ENCODE assay signal across 7 cellular contexts in the genomic region with DNA sequence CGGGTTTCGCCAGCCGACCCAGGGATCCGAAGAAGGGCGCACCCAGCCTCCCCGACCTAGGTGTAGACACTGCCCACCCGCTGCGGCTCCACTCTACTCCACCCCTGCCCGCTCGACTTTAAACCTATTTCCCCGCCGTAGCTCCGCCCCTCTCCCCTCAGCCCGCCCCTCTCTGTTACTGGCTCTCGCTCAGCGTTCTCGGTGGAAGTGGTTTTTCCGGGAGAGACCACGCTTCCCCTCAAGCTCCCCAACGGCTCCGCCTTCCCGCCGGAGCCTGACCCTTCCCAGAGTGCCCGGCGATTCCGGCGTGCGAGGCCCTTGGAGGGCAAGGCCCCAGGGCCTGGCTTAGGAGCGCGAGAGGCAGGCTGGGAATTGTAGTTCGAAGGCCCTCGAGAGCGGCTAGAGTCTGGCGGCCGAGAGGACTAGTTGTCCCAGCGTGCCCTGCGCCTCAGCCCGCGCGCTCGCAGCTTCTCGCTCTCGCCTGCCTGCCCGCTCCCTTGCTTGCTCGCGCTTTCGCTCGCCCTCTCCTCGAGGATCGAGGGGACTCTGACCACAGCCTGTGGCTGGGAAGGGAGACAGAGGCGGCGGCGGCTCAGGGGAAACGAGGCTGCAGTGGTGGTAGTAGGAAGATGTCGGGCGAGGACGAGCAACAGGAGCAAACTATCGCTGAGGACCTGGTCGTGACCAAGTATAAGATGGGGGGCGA. TPM values are rescaled to one million over a fixed set of nuclear protein-coding genes. Genes with fewer than 3 reads are reported as not detected.
DNase-seq lines count a peak whose midpoint lies in the region; ATAC-seq and TF ChIP-seq lines count a peak whose summit lies in the region.

A gene (plus strand): TSS at position 451 of the 706 bp plus-strand sequence. CDS start 179 bp downstream, at position 630.

- no peaks in the 10 kb centered on the region for H3K9me3 ChIP-seq in hepatocyte (ENCODE audit: low read depth)

- DNase-seq in NCI-H2081 (lab: John Stamatoyannopoulos, UW) (peak; percentile 99), T1000 (lab: John Stamatoyannopoulos, UW) (peak; percentile 99), astrocyte of the hippocampus (ENCODE audit: low read depth, low spot score) (peak; percentile 100), hepatocyte (ENCODE audit: low spot score) (peak; percentile 99), retina (peak; percentile 98)

- peak; percentile 80 for ATAC-seq in GM18508 (IDR thresholded peaks at IDR 0.05; ENCODE audit: insufficient read depth, unreplicated experiment)
- peak; percentile 89 for ATAC-seq in HG03025 (IDR thresholded peaks at IDR 0.05; ENCODE audit: low FRiP score, unreplicated experiment)

- no peaks in the 10 kb centered on the region for H3K9me2 ChIP-seq in hepatocyte (replicated peaks; ENCODE audit: insufficient read depth)

- peak within 1 kb of the TSS; percentile 42 for H2AFZ ChIP-seq in hepatocyte

- no peaks in the 10 kb centered on the region for H3K36me3 ChIP-seq in hepatocyte (replicated peaks; ENCODE audit: insufficient read depth, low read depth)

- no peak for TF ChIP-seq CTCF in hepatocyte (IDR thresholded peaks at IDR 0.05; ENCODE audit: poor library complexity)

- WGBS in hepatocyte (ENCODE audit: low lambda C conversion rate, missing lambda C conversion rate) = 2% methylated on average over 55 of the region's 60 CpGs

- H3K4me3 ChIP-seq in hepatocyte = peak within 1 kb of the TSS; percentile 51

- H3K79me2 ChIP-seq in hepatocyte = peaks cover 39% of the 10 kb centered on the region

- peaks cover 12% of the 10 kb centered on the region for H3K4me1 ChIP-seq in hepatocyte (ENCODE audit: insufficient read depth)

- H4K20me1 ChIP-seq in hepatocyte (ENCODE audit: insufficient read depth, poor library complexity, severe bottlenecking) = peaks cover 6% of the 10 kb centered on the region

- H3K4me2 ChIP-seq in hepatocyte = peak within 1 kb of the TSS; percentile 93

- no peaks in the 10 kb centered on the region for H3K27me3 ChIP-seq in hepatocyte

- peak within 1 kb of the TSS; percentile 89 for H3K27ac ChIP-seq in hepatocyte

RNA-seq across cellular contexts. Expression of the gene that starts here (rescaled TPM):
- total RNA-seq in hepatocyte = 87.9 and 90.7 TPM in 2 replicates
- 102 and 109 TPM in 2 replicates for polyA plus RNA-seq in hepatocyte

Comparison
In these comparisons a context has a peak if more than half of its experiments do, and no peak if none do; other contexts are left out.
1. Peak in every context shown above with its lines: DNase-seq, ATAC-seq, H3K4me3 ChIP-seq and H3K27ac ChIP-seq.